In the genomic region with DNA sequence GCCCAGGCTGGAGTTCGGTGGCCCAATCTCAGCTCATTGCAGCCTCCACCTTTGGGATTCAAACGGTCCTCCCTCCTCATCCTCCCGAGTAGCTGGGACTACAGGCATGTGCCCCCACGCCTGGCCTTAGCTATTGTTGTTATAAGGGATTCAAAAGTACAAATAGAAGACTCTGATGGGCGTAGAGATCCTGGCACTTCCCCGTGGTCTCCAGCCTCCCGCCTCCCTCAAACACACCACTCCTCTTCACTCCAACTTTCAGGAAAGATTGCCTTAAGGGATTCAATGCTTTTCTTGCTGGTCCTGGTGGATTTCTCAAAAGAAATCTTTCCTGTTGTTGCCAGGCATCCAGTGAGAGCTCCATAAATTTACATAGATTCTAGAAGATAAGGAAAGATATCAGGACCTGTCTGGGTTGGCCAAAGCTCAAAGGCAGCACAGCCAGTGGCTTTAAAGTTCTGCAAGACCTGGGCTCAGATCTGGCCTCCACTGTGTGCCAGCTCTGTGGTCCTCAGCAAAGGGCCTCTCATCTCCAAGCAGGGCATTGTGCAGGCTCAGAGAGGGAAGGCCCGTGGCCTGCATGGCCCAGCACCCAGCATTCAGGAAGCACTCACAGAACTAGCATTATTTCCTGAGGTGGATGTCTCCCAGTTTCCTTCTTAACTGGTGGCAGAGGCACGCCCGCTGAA, we compare ENCODE assay signal across 10 cellular contexts. TPM values are rescaled to one million over a fixed set of nuclear protein-coding genes. Genes with fewer than 3 reads are reported as not detected.
A peak's percentile ranks its signal among the peaks of the same experiment; 100 is the strongest.
DNase-seq lines count a peak whose midpoint lies in the region; ATAC-seq, FAIRE-seq and TF ChIP-seq lines count a peak whose summit lies in the region.
"Had no signal": no experiment of that assay in that cellular context is flagged by ENCODE, and none has a peak within 500 bp of the region (broad histone marks: within the 10 kb centered on the region; RNA-seq: fewer than 3 reads in every experiment).

No MANE protein-coding gene starts in this region.

- no peak for TF ChIP-seq POLR2A in breast epithelium (IDR thresholded peaks at IDR 0.05)

- H3K18ac ChIP-seq in mesenchymal stem cell (ENCODE audit: low read depth in 1 of 2, low read length in 2 of 2), result no peak overlapping the region

- DNase-seq in cardiac muscle cell (ENCODE audit: low read depth in 1 of 2, low spot score in 1 of 2) (no peak), Right ventricle myocardium superior (no peak), breast epithelium (ENCODE audit: low spot score in 2 of 2) (no peak), mesenchymal stem cell (no peak), tibial artery (no peak), cerebellar nuclear complex (lab: John Stamatoyannopoulos, UW) (no peak), pancreas (no peak), HT-29 (ENCODE audit: low spot score) (no peak)
- DNase-seq: ovary had no signal

- H2BK12ac ChIP-seq in mesenchymal stem cell (ENCODE audit: low read length in 2 of 2), result no peak overlapping the region

- H3K4me1 ChIP-seq in cardiac muscle cell (ENCODE audit: low read depth) (peaks cover 3% of the 10 kb centered on the region), breast epithelium (no peaks in the 10 kb centered on the region), mesenchymal stem cell (ENCODE audit: control insufficient read depth, insufficient read depth, low read depth, low read length) (peaks cover 55% of the 10 kb centered on the region), tibial artery (peaks cover 0 to 63% (median 48%) of the 10 kb centered on the region in 4 donors), pancreas (no peaks in the 10 kb centered on the region)

- H3K36me3 ChIP-seq in cardiac muscle cell (no peaks in the 10 kb centered on the region), breast epithelium (no peaks in the 10 kb centered on the region), mesenchymal stem cell (ENCODE audit: control insufficient read depth in 1 of 2, insufficient read depth in 2 of 2, low read depth in 1 of 2, low read length in 2 of 2) (peaks cover 0 to 3% of the 10 kb centered on the region in 2 experiments), tibial artery (no peaks in the 10 kb centered on the region), pancreas (no peaks in the 10 kb centered on the region)
- H3K36me3 ChIP-seq: ovary had no signal

- intact Hi-C loops in Right ventricle myocardium superior (cut with DNase I), result no loop called here
- intact Hi-C loops in breast epithelium (cut with DNase I; ENCODE audit: low total_unique reads), result no loop called here
- intact Hi-C loops in tibial artery (cut with DNase I; ENCODE audit: low total_unique reads), result no loop called here
- intact Hi-C loops in pancreas (cut with DNase I), result no loop called here

- H2BK120ac ChIP-seq in mesenchymal stem cell (ENCODE audit: low read depth, low read length), result no peak overlapping the region

- no peak overlapping the region for H4K8ac ChIP-seq in mesenchymal stem cell (ENCODE audit: low read length)

- H2BK15ac ChIP-seq in mesenchymal stem cell (ENCODE audit: low read depth, poor library complexity, severe bottlenecking), result peak overlapping the region; percentile 52

- no peak overlapping the region for H2AFZ ChIP-seq in mesenchymal stem cell (ENCODE audit: low read depth, low read length)

- no peak for FAIRE-seq in pancreas (lab: Jason Lieb, UNC)
- FAIRE-seq: GM12891 had no signal

- H3K14ac ChIP-seq in mesenchymal stem cell (ENCODE audit: low read length in 2 of 2), result no peak overlapping the region

- H4K91ac ChIP-seq in mesenchymal stem cell (ENCODE audit: low read length), result no peak overlapping the region

- H3K9me3 ChIP-seq in cardiac muscle cell (ENCODE audit: low read depth), result no peaks in the 10 kb centered on the region
- no peaks in the 10 kb centered on the region for H3K9me3 ChIP-seq in breast epithelium
- no peaks in the 10 kb centered on the region for H3K9me3 ChIP-seq in mesenchymal stem cell (ENCODE audit: control insufficient read depth, low read length)
- H3K9me3 ChIP-seq in tibial artery, result no peaks in the 10 kb centered on the region
- H3K9me3 ChIP-seq in pancreas, result no peaks in the 10 kb centered on the region
- H3K9me3 ChIP-seq: ovary had no signal

- peak overlapping the region; percentile 95 for H3K4me2 ChIP-seq in mesenchymal stem cell (ENCODE audit: low read length, poor library complexity, severe bottlenecking)

- H3K4ac ChIP-seq in mesenchymal stem cell (ENCODE audit: low read depth in 1 of 2, low read length in 2 of 2), result no peak overlapping the region

- no peaks in the 10 kb centered on the region for H3K27me3 ChIP-seq in cardiac muscle cell
- H3K27me3 ChIP-seq in breast epithelium, result peaks cover 0 to 14% of the 10 kb centered on the region in 2 donors
- H3K27me3 ChIP-seq in mesenchymal stem cell (ENCODE audit: control insufficient read depth in 1 of 2, insufficient read depth in 1 of 2, low read length in 2 of 2), result peaks cover 16 to 48% of the 10 kb centered on the region in 2 experiments
- H3K27me3 ChIP-seq in tibial artery, result peaks cover 0 to 24% of the 10 kb centered on the region in 2 donors
- no peaks in the 10 kb centered on the region for H3K27me3 ChIP-seq in pancreas
- H3K27me3 ChIP-seq: ovary had no signal

- no peak overlapping the region for H2BK5ac ChIP-seq in mesenchymal stem cell (ENCODE audit: low read depth, low read length, poor library complexity, severe bottlenecking)

- no peak overlapping the region for H3K23ac ChIP-seq in mesenchymal stem cell (ENCODE audit: low read length in 2 of 2)

- WGBS in mesenchymal stem cell, result 67% methylated on average over 7 of the region's 10 CpGs
- WGBS in pancreas, 2 donors, result 62% methylated on average over 10 of the region's 10 CpGs

- no peak overlapping the region for H3K9ac ChIP-seq in mesenchymal stem cell (ENCODE audit: low read length)

- ATAC-seq in Right ventricle myocardium superior (ENCODE audit: poor library complexity) (no peak), pancreas (no peak)

- H3K27ac ChIP-seq in cardiac muscle cell (no peak overlapping the region), breast epithelium (peak overlapping the region in 1 of 2 donors; percentile 26), mesenchymal stem cell (ENCODE audit: low read length, poor library complexity, severe bottlenecking) (no peak overlapping the region), tibial artery (peak overlapping the region; percentile 81 to 83), pancreas (no peak overlapping the region)
- H3K27ac ChIP-seq: ovary had no signal

- no peak for TF ChIP-seq CTCF in cardiac muscle cell (IDR thresholded peaks at IDR 0.05; ENCODE audit: low read depth, low read length)
- no peak for TF ChIP-seq CTCF in breast epithelium (IDR thresholded peaks at IDR 0.05)
- TF ChIP-seq CTCF in tibial artery (IDR thresholded peaks at IDR 0.05), result no peak
- no peak for TF ChIP-seq CTCF in pancreas (IDR thresholded peaks at IDR 0.05)

- no peak overlapping the region for H2AK5ac ChIP-seq in mesenchymal stem cell (ENCODE audit: low read length, severe bottlenecking)

- H3K4me3 ChIP-seq in cardiac muscle cell, result peak overlapping the region; percentile 57
- H3K4me3 ChIP-seq in breast epithelium, result peak overlapping the region; percentile 55 to 82 (median 64)
- H3K4me3 ChIP-seq in mesenchymal stem cell (ENCODE audit: insufficient read depth in 1 of 2, low read depth in 1 of 2, low read length in 2 of 2), result peak overlapping the region; percentile 63 to 68
- H3K4me3 ChIP-seq in tibial artery, result peak overlapping the region; percentile 77 to 83
- H3K4me3 ChIP-seq in pancreas, result peak overlapping the region in 2 of 4 donors; percentile 51 to 73

- no peaks in the 10 kb centered on the region for H3K79me1 ChIP-seq in mesenchymal stem cell (replicated peaks; ENCODE audit: low read length, poor library complexity, severe bottlenecking)

RNA-seq across cellular contexts. Expression of a gene that starts 1.1 kb away (rescaled TPM):
- total RNA-seq in cardiac muscle cell (14.2 and 14.3 TPM in 2 replicates), Right ventricle myocardium superior (22.8 TPM), breast epithelium (10 to 100 TPM; 12.5 to 33.8 (median 22.5) TPM), pancreas (1 to 10 TPM; 2.4 to 5.0 (median 3.8) TPM)
- polyA plus RNA-seq in cardiac muscle cell (18.8 and 25.9 TPM in 2 replicates), pancreas (1 to 10 TPM; 4.0 to 4.6 TPM)
- 0.06 TPM for polyA plus RNA-seq in mesenchymal stem cell (2013, experiment 1 of 2)
- 0.04 TPM for polyA plus RNA-seq in mesenchymal stem cell (2013, experiment 2 of 2)
- 0.69 and 0.73 TPM in 2 replicates for total RNA-seq in HT-29 (2014; rRNA removed; shearing (Covaris generic))

RNA-seq across cellular contexts. Expression of a gene that starts 28.0 kb away (rescaled TPM):
- total RNA-seq in cardiac muscle cell, result 18.7 and 29.0 TPM in 2 replicates
- polyA plus RNA-seq in cardiac muscle cell, result 14.7 and 15.9 TPM in 2 replicates
- 22.4 TPM for total RNA-seq in Right ventricle myocardium superior
- 10 to 100 TPM; 37.4 to 47.5 (median 40.0) TPM for total RNA-seq in breast epithelium
- polyA plus RNA-seq in mesenchymal stem cell (2013, experiment 1 of 2), result 18.3 TPM
- polyA plus RNA-seq in mesenchymal stem cell (2013, experiment 2 of 2), result 12.3 TPM
- total RNA-seq in pancreas, result 10 to 100 TPM; 24.3 to 38.3 (median 27.8) TPM
- 10 to 100 TPM; 24.9 to 35.3 TPM for polyA plus RNA-seq in pancreas
- 12.6 and 18.4 TPM in 2 replicates for total RNA-seq in HT-29 (2014; rRNA removed; shearing (Covaris generic))

Comparison
In these comparisons a context has a peak if more than half of its experiments do, and no peak if none do; other contexts are left out.
1. H3K27ac ChIP-seq: peak in tibial artery (2 of 2); none in cardiac muscle cell (single experiment), mesenchymal stem cell (single experiment) and pancreas (0 of 4).